ENCODE assay signal across 21 cellular contexts in genomic region chr3:54240319-54240718, GRCh38.
DNase-seq lines count a peak whose midpoint lies in the region; ATAC-seq and TF ChIP-seq lines count a peak whose summit lies in the region.
"Had no signal": no experiment of that assay in that cellular context is flagged by ENCODE, and none has a peak within 500 bp of the region (broad histone marks: within the 10 kb centered on the region; RNA-seq: fewer than 3 reads in every experiment).

No MANE protein-coding gene starts in this region.

- H3K4me1 Mint-ChIP-seq in GM23338 (peaks cover 25% of the 10 kb centered on the region), Caco-2 (ENCODE audit: low read depth, unreplicated experiment) (no peaks in the 10 kb centered on the region)
- H3K4me1 Mint-ChIP-seq: CD14-positive monocyte; CD8-positive, alpha-beta memory T cell had no signal

- H3K27me3 ChIP-seq in GM23338 (ENCODE audit: insufficient read depth) (no peaks in the 10 kb centered on the region), Caco-2 (replicated peaks; ENCODE audit: control insufficient read depth, insufficient read depth, low read length) (no peaks in the 10 kb centered on the region)
- H3K27me3 ChIP-seq: BE2C; BLaER1 treated with 17β-estradiol and CSF1 and Interleukin-3, amounts not matched to agents 10 nM and 100 nM had no signal

- no peak overlapping the region for H3K4me2 ChIP-seq in GM23338
- H3K4me2 ChIP-seq: A549; BLaER1 treated with 17β-estradiol and CSF1 and Interleukin-3, amounts not matched to agents 10 nM and 100 nM had no signal

- POLR2A ChIA-PET in Caco-2 (lab: Charles Lee): no interaction called here

- CTCF ChIA-PET in Caco-2 (lab: Charles Lee): no interaction called here

- H3K4me3 Mint-ChIP-seq in GM23338 (no peak overlapping the region), Caco-2 (ENCODE audit: unreplicated experiment) (no peak overlapping the region)
- H3K4me3 Mint-ChIP-seq: CD14-positive monocyte; CD4-positive, alpha-beta T cell; CD8-positive, alpha-beta memory T cell had no signal

- no TSS peak for BruUV-seq in Caco-2 (replicated peaks; lab: Mats Ljungman, UMichigan)

- H4K20me1 ChIP-seq in GM23338 (replicated peaks; ENCODE audit: insufficient read depth): no peaks in the 10 kb centered on the region
- H4K20me1 ChIP-seq: BLaER1 treated with 17β-estradiol and CSF1 and Interleukin-3, amounts not matched to agents 10 nM and 100 nM had no signal

- peaks cover 12% of the 10 kb centered on the region for H3K4me1 ChIP-seq in GM23338 (ENCODE audit: insufficient read depth)
- no peaks in the 10 kb centered on the region for H3K4me1 ChIP-seq in Caco-2
- H3K4me1 ChIP-seq: A549; BE2C; BLaER1 treated with 17β-estradiol and CSF1 and Interleukin-3, amounts not matched to agents 10 nM and 100 nM had no signal

- H3K79me2 ChIP-seq in GM23338 (replicated peaks; ENCODE audit: insufficient read depth): no peaks in the 10 kb centered on the region

- no peaks in the 10 kb centered on the region for H3F3A ChIP-seq in GM23338 (replicated peaks; ENCODE audit: low read depth)

- H3K27me3 Mint-ChIP-seq in GM23338 (ENCODE audit: insufficient read depth, low read depth, poor library complexity) (peaks cover 4% of the 10 kb centered on the region), Caco-2 (ENCODE audit: insufficient read depth, unreplicated experiment) (no peaks in the 10 kb centered on the region)

- TF ChIP-seq CTCF in GM23338 (conservative IDR thresholded peaks at IDR 0.05; ENCODE audit: low read depth in 2 of 2) (no peak), Caco-2 (IDR thresholded peaks at IDR 0.05; ENCODE audit: insufficient read depth in 1 of 2, low read depth in 1 of 2, low read length in 1 of 2, severe bottlenecking in 1 of 2, unreplicated experiment in 1 of 2) (no peak)

- H3K4me3 ChIP-seq in GM23338 (no peak overlapping the region), Caco-2 (ENCODE audit: low read depth, low read length) (no peak overlapping the region)
- H3K4me3 ChIP-seq: A549; BLaER1 treated with 17β-estradiol and CSF1 and Interleukin-3, amounts not matched to agents 10 nM and 100 nM had no signal

- ATAC-seq in GM23338 (no peak; the same call in 2 of the 3 replicates), HG03439 (IDR thresholded peaks at IDR 0.05; ENCODE audit: unreplicated experiment) (no peak), HG03432 (IDR thresholded peaks at IDR 0.05; ENCODE audit: unreplicated experiment) (no peak)
- ATAC-seq: A549 had no signal

- H3K36me3 ChIP-seq in GM23338 (ENCODE audit: insufficient read depth) (no peaks in the 10 kb centered on the region), Caco-2 (ENCODE audit: control insufficient read depth, insufficient read depth, low read length) (no peaks in the 10 kb centered on the region)
- H3K36me3 ChIP-seq: BE2C; BLaER1 treated with 17β-estradiol and CSF1 and Interleukin-3, amounts not matched to agents 10 nM and 100 nM had no signal

- H3K9me3 Mint-ChIP-seq in GM23338: no peaks in the 10 kb centered on the region
- H3K9me3 Mint-ChIP-seq in Caco-2 (ENCODE audit: unreplicated experiment): no peaks in the 10 kb centered on the region
- H3K9me3 Mint-ChIP-seq: CD4-positive, alpha-beta T cell; CD8-positive, alpha-beta memory T cell had no signal

- DNase-seq in GM23338 (ENCODE audit: low spot score) (peak; percentile 37), NCI-H2227 (lab: John Stamatoyannopoulos, UW; ENCODE audit: unreplicated experiment) (peak; percentile 9), caudate nucleus (lab: John Stamatoyannopoulos, UW) (peak in 18 of 61 donors; percentile 12 to 83 (median 40)), Caco-2 (no peak)
- DNase-seq: 8988T; ACHN; AML-193; BE2C; Calu3; CD4-positive, alpha-beta T cell; CD8-positive, alpha-beta memory T cell; DMS53; DMS79 treated with DMSO at 0.1 percent for 48 hours; GF-D8; H7; HCEC 1CT had no signal

- intact Hi-C loops in Caco-2 (cut with micrococcal nuclease; ENCODE audit: unreplicated experiment): no loop called here

- no peaks in the 10 kb centered on the region for H3K9me3 ChIP-seq in Caco-2
- H3K9me3 ChIP-seq: A549, BE2C had no signal

- no peak overlapping the region for H2AFZ ChIP-seq in GM23338

- H3K27ac Mint-ChIP-seq in GM23338 (no peak overlapping the region), Caco-2 (ENCODE audit: unreplicated experiment) (no peak overlapping the region)
- H3K27ac Mint-ChIP-seq: CD14-positive monocyte; CD4-positive, alpha-beta T cell; CD8-positive, alpha-beta memory T cell had no signal

- peaks cover 3% of the 10 kb centered on the region; the same call in 1 of the 2 replicates for H3K9me2 ChIP-seq in GM23338 (ENCODE audit: insufficient read depth)

- H3K36me3 Mint-ChIP-seq in GM23338 (ENCODE audit: low read depth) (no peaks in the 10 kb centered on the region), Caco-2 (ENCODE audit: insufficient read depth, unreplicated experiment) (no peaks in the 10 kb centered on the region)
- H3K36me3 Mint-ChIP-seq: CD14-positive monocyte; CD8-positive, alpha-beta memory T cell had no signal

- no peak overlapping the region for H3K27ac ChIP-seq in GM23338 (ENCODE audit: low read depth)
- peak overlapping the region; percentile 6 for H3K27ac ChIP-seq in caudate nucleus (ENCODE audit: low read depth, low read length)
- H3K27ac ChIP-seq: A549; BLaER1 treated with 17β-estradiol and CSF1 and Interleukin-3, amounts not matched to agents 10 nM and 100 nM had no signal

TF ChIP-seq in GM23338, 12 proteins besides CTCF, POLR2A, EP300 and RAD21 (continues in another document):
- TF ChIP-seq REST (IDR thresholded peaks at IDR 0.05; ENCODE audit: unreplicated experiment): no peak
- no peak for TF ChIP-seq ZNF331 (CRISPR knock-in tag; IDR thresholded peaks at IDR 0.05; ENCODE audit: low read depth)
- no peak for TF ChIP-seq EZH2 (IDR thresholded peaks at IDR 0.05; ENCODE audit: low read depth, unreplicated experiment)
- no peak for TF ChIP-seq NANOG (IDR thresholded peaks at IDR 0.05; ENCODE audit: borderline replicate concordance)

Comparison
In these comparisons a context has a peak if more than half of its experiments do, and no peak if none do; other contexts are left out.
1. DNase-seq: peak in GM23338 (single experiment) and NCI-H2227 (single experiment); none in Caco-2 (0 of 2).